ENCODE assay signal across 20 cellular contexts in genomic region chr3:30285188-30286006, GRCh38.
A peak's percentile ranks its signal among the peaks of the same experiment; 100 is the strongest.
DNase-seq lines count a peak whose midpoint lies in the region; ATAC-seq, FAIRE-seq and TF ChIP-seq lines count a peak whose summit lies in the region.
"Had no signal": no experiment of that assay in that cellular context is flagged by ENCODE, and none has a peak within 500 bp of the region (broad histone marks: within the 10 kb centered on the region; RNA-seq: fewer than 3 reads in every experiment).

No MANE protein-coding gene starts in this region.

- H3K4me2 ChIP-seq in IMR-90 (ENCODE audit: low read depth, low read length), result peak overlapping the region; percentile 30; the same call in 1 of the 2 replicates
- peak overlapping the region; percentile 60 for H3K4me2 ChIP-seq in mammary epithelial cell (ENCODE audit: insufficient read depth, low read depth, low read length)

- H4K20me1 ChIP-seq in IMR-90 (ENCODE audit: insufficient read depth, low read length), result no peaks in the 10 kb centered on the region
- H4K20me1 ChIP-seq in mammary epithelial cell (ENCODE audit: insufficient read depth, low read length), result no peaks in the 10 kb centered on the region

- H3K27ac Mint-ChIP-seq in activated CD8-positive, alpha-beta T cell treated with anti-CD3 and anti-CD28 coated beads, Interleukin-2, amount 10 ng/mL, durations not matched to agents 7 days and 5 days, result no peak overlapping the region
- H3K27ac Mint-ChIP-seq: activated CD8-positive, alpha-beta T cell treated with anti-CD3 and anti-CD28 coated beads for 36 hours; IgD-negative memory B cell had no signal

- no peaks in the 10 kb centered on the region for H3K36me3 Mint-ChIP-seq in activated CD8-positive, alpha-beta T cell treated with anti-CD3 and anti-CD28 coated beads, Interleukin-2, amount 10 ng/mL, durations not matched to agents 7 days and 5 days (ENCODE audit: low read depth)
- H3K36me3 Mint-ChIP-seq: IgD-negative memory B cell had no signal

- no peak for ATAC-seq in IMR-90 (ENCODE audit: low read depth)
- ATAC-seq in activated CD8-positive, alpha-beta T cell treated with anti-CD3 and anti-CD28 coated beads, Interleukin-2, amount 10 ng/mL, durations not matched to agents 7 days and 5 days, result no peak
- no peak for ATAC-seq in HG03045 (IDR thresholded peaks at IDR 0.05; ENCODE audit: unreplicated experiment)

- BruUV-seq in IMR-90 (replicated peaks; lab: Mats Ljungman, UMichigan) (no TSS peak), mammary epithelial cell (replicated peaks; lab: Mats Ljungman, UMichigan) (no TSS peak)

- H2BK15ac ChIP-seq in IMR-90 (ENCODE audit: low read depth, low read length), result 0 out of 3 replicates have a peak overlapping the region, but pooled peaks have one; percentile 77

- TF ChIP-seq EP300 in stomach (IDR thresholded peaks at IDR 0.05), result no peak

- peak overlapping the region; percentile 20; the same call in 1 of the 2 replicates for H2BK120ac ChIP-seq in IMR-90 (ENCODE audit: low read depth, low read length)

- TF ChIP-seq POLR2A in IMR-90 (IDR thresholded peaks at IDR 0.05; ENCODE audit: low read depth, low read length) (no peak), stomach (IDR thresholded peaks at IDR 0.05) (no peak)

- H3K4me1 ChIP-seq in IMR-90 (ENCODE audit: control insufficient read depth, insufficient read depth, low read length) (peaks cover 5% of the 10 kb centered on the region), mammary epithelial cell (ENCODE audit: insufficient read depth, low read length) (peaks cover 60% of the 10 kb centered on the region), kidney (ENCODE audit: control insufficient read depth in 1 of 2, insufficient read depth in 1 of 2, low read depth in 1 of 2, low read length in 2 of 2) (peaks cover 0 to 10% of the 10 kb centered on the region in 2 donors), stomach (peaks cover 5 to 37% (median 26%) of the 10 kb centered on the region in 4 donors)

- H3K14ac ChIP-seq in IMR-90 (replicated peaks; ENCODE audit: low read depth, low read length), result no peak overlapping the region

- no peak overlapping the region for H4K5ac ChIP-seq in IMR-90 (ENCODE audit: low read depth, low read length)

- WGBS in IMR-90 (ENCODE audit: extremely low coverage in 2 of 2, insufficient read length in 1 of 2), 2 experiments, result no CpG with 5 or more reads among the region's 5 CpGs
- WGBS in mammary epithelial cell (ENCODE audit: low coverage, missing lambda C conversion rate), result 79% methylated on average over 5 of the region's 5 CpGs
- WGBS in stomach, 5 donors, result 69 to 81% (median 78%) methylated on average over 5 of the region's 5 CpGs

- H3K36me3 ChIP-seq in IMR-90 (ENCODE audit: control insufficient read depth, insufficient read depth, low read length) (no peaks in the 10 kb centered on the region), mammary epithelial cell (ENCODE audit: insufficient read depth, low read length) (no peaks in the 10 kb centered on the region), kidney (ENCODE audit: control insufficient read depth in 1 of 2, insufficient read depth in 2 of 2, low read length in 2 of 2) (no peaks in the 10 kb centered on the region), stomach (no peaks in the 10 kb centered on the region)
- H3K36me3 ChIP-seq: BE2C, ovary had no signal

- no peak for TF ChIP-seq RAD21 in IMR-90 (IDR thresholded peaks at IDR 0.05; ENCODE audit: low read length)

- H3K9me3 Mint-ChIP-seq in activated CD8-positive, alpha-beta T cell treated with anti-CD3 and anti-CD28 coated beads, Interleukin-2, amount 10 ng/mL, durations not matched to agents 7 days and 5 days (ENCODE audit: insufficient read depth), result peaks cover 1% of the 10 kb centered on the region
- H3K9me3 Mint-ChIP-seq: activated CD8-positive, alpha-beta T cell treated with anti-CD3 and anti-CD28 coated beads for 36 hours; IgD-negative memory B cell had no signal

- no peak overlapping the region for H3K18ac ChIP-seq in IMR-90 (ENCODE audit: low read depth, low read length)

- in situ Hi-C loops in IMR-90 (cut with MboI; ENCODE audit: low sequenced_read_pairs), result no loop called here
- in situ Hi-C loops in mammary epithelial cell (cut with MboI; ENCODE audit: low sequenced_read_pairs in 2 of 2), result no loop called here
- in situ Hi-C loops in GM13976 (cut with MboI; ENCODE audit: low sequenced_read_pairs, unreplicated experiment), result no loop called here

- no peak overlapping the region for H2BK20ac ChIP-seq in IMR-90 (ENCODE audit: low read depth, low read length)

- H3K4me3 Mint-ChIP-seq in activated CD8-positive, alpha-beta T cell treated with anti-CD3 and anti-CD28 coated beads, Interleukin-2, amount 10 ng/mL, durations not matched to agents 7 days and 5 days, result no peak overlapping the region
- H3K4me3 Mint-ChIP-seq: activated CD8-positive, alpha-beta T cell treated with anti-CD3 and anti-CD28 coated beads for 36 hours; IgD-negative memory B cell had no signal

- CTCF ChIA-PET in IMR-90 (lab: Yijun Ruan, JAX) (no interaction called here), mammary epithelial cell (lab: Charles Lee; ENCODE audit: low non-redundant PET) (no interaction called here)
- CTCF ChIA-PET in activated CD8-positive, alpha-beta T cell treated with anti-CD3 and anti-CD28 coated beads, Interleukin-2, amount 10 ng/mL, durations not matched to agents 7 days and 5 days (lab: Charles Lee), result interaction anchor here (0.7 to 2.0 kb wide), 5 partner anchors 21 to 408 kb away, joined by 3 to 5 read pairs (median 3); no protein-coding TSS in a partner anchor

- no peak overlapping the region for H2AK9ac ChIP-seq in IMR-90 (replicated peaks; ENCODE audit: low read depth, low read length, poor library complexity)

- no peak overlapping the region for H3K56ac ChIP-seq in IMR-90 (ENCODE audit: extremely low read depth, insufficient read depth, low read length)

- dilution Hi-C loops in IMR-90 (cut with HindIII; ENCODE audit: low sequenced_read_pairs, unreplicated experiment) (no loop called here), mammary epithelial cell (cut with HindIII; ENCODE audit: low sequenced_read_pairs) (no loop called here)

- H3K4me3 ChIP-seq in IMR-90 (ENCODE audit: insufficient read depth, low read depth, low read length), result no peak overlapping the region
- H3K4me3 ChIP-seq in mammary epithelial cell (replicated peaks in 1 of 3; ENCODE audit: insufficient read depth in 1 of 3, low read depth in 2 of 3, low read length in 3 of 3), result no peak overlapping the region
- H3K4me3 ChIP-seq in kidney (ENCODE audit: low read length in 2 of 2), result no peak overlapping the region
- no peak overlapping the region for H3K4me3 ChIP-seq in stomach
- H3K4me3 ChIP-seq: body of pancreas, ovary had no signal

- no peak overlapping the region for H3K27ac ChIP-seq in IMR-90 (ENCODE audit: insufficient read depth, low read length)
- H3K27ac ChIP-seq in mammary epithelial cell (ENCODE audit: insufficient read depth, low read depth, low read length), result peak overlapping the region; percentile 87
- no peak overlapping the region for H3K27ac ChIP-seq in kidney (ENCODE audit: low read depth in 2 of 2, low read length in 2 of 2)
- peak overlapping the region in 4 of 5 donors; percentile 61 to 77 (median 73) for H3K27ac ChIP-seq in stomach
- H3K27ac ChIP-seq: ovary, RWPE1 had no signal

- H4K8ac ChIP-seq in IMR-90 (ENCODE audit: low read depth in 2 of 2, low read length in 2 of 2), result no peak overlapping the region

- intact Hi-C loops in IMR-90 (cut with micrococcal nuclease) (loop anchor here (5.0 kb wide), 2 partner anchors 132 to 322 kb away; partner anchors contain the start of gene TGFBR2), mammary epithelial cell (cut with micrococcal nuclease) (loop anchor here (2.0 to 10.0 kb wide), 4 partner anchors 62 to 342 kb away; partner anchors contain the start of gene TGFBR2), kidney (cut with DNase I) (no loop called here), stomach (cut with DNase I; ENCODE audit: low total_unique reads) (no loop called here)

- no peaks in the 10 kb centered on the region for H3K9me1 ChIP-seq in IMR-90 (ENCODE audit: insufficient read depth, low read length)

- no peak overlapping the region for H2BK5ac ChIP-seq in IMR-90 (ENCODE audit: low read depth, low read length, poor library complexity, severe bottlenecking)

- no peaks in the 10 kb centered on the region for H3K79me1 ChIP-seq in IMR-90 (ENCODE audit: low read depth in 1 of 2, low read length in 2 of 2)

- no peak for DNase-seq in IMR-90
- no peak for DNase-seq in mammary epithelial cell
- no peak for DNase-seq in kidney
- no peak for DNase-seq in stomach
- no peak for DNase-seq in GM13976 (ENCODE audit: low spot score)
- no peak for DNase-seq in activated CD8-positive, alpha-beta memory T cell treated with anti-CD3 and anti-CD28 coated beads, Interleukin-2, amount 50 U/mL, for 4 hours
- DNase-seq in activated CD8-positive, alpha-beta T cell treated with anti-CD3 and anti-CD28 coated beads, Interleukin-2, amount 10 ng/mL, durations not matched to agents 7 days and 5 days, result no peak
- DNase-seq: activated effector memory CD4-positive, alpha-beta T cell treated with Interleukin-2 at 50 U/mL for 16 hours; effector CD4-positive, alpha-beta T cell; glutamatergic neuron; NCI-H1436; NCI-H524 treated with DMSO at 0.1 percent for 48 hours had no signal

- POLR2A ChIA-PET in IMR-90 (lab: Charles Lee; ENCODE audit: unreplicated experiment), result no interaction called here
- POLR2A ChIA-PET in activated CD8-positive, alpha-beta T cell treated with anti-CD3 and anti-CD28 coated beads, Interleukin-2, amount 10 ng/mL, durations not matched to agents 7 days and 5 days (lab: Charles Lee), result no interaction called here

- TF ChIP-seq CTCF in IMR-90 (conservative IDR thresholded peaks at IDR 0.05; ENCODE audit: low read depth, low read length) (no peak), mammary epithelial cell (conservative IDR thresholded peaks at IDR 0.05 in 1 of 2, IDR thresholded peaks at IDR 0.05 in 1 of 2; ENCODE audit: extremely low read depth in 1 of 2, insufficient read depth in 1 of 2, low read depth in 1 of 2, low read length in 2 of 2) (no peak), kidney (IDR thresholded peaks at IDR 0.05; ENCODE audit: borderline replicate concordance, extremely low read depth, insufficient read depth) (no peak), stomach (IDR thresholded peaks at IDR 0.05) (no peak), GM13976 (IDR thresholded peaks at IDR 0.05; ENCODE audit: borderline replicate concordance, control extremely low read depth, extremely low read depth, insufficient read depth, missing control alignments) (no peak)

- H3K9me3 ChIP-seq in IMR-90 (ENCODE audit: control insufficient read depth, insufficient read depth, low read length), result no peaks in the 10 kb centered on the region
- no peaks in the 10 kb centered on the region for H3K9me3 ChIP-seq in mammary epithelial cell (replicated peaks; ENCODE audit: insufficient read depth, low read length)
- H3K9me3 ChIP-seq in kidney (ENCODE audit: control insufficient read depth in 1 of 2, low read length in 2 of 2), result no peaks in the 10 kb centered on the region
- no peaks in the 10 kb centered on the region for H3K9me3 ChIP-seq in stomach
- H3K9me3 ChIP-seq: BE2C, body of pancreas, ovary had no signal

- FAIRE-seq in kidney (lab: Jason Lieb, UNC), result peak; percentile 61
- FAIRE-seq: GM19239 had no signal

- H3K4me1 Mint-ChIP-seq in activated CD8-positive, alpha-beta T cell treated with anti-CD3 and anti-CD28 coated beads, Interleukin-2, amount 10 ng/mL, durations not matched to agents 7 days and 5 days (ENCODE audit: low read depth), result peaks cover 16% of the 10 kb centered on the region

- H3K4ac ChIP-seq in IMR-90 (ENCODE audit: low read depth, low read length), result peak overlapping the region; percentile 73

- no peaks in the 10 kb centered on the region for H3K27me3 Mint-ChIP-seq in activated CD8-positive, alpha-beta T cell treated with anti-CD3 and anti-CD28 coated beads, Interleukin-2, amount 10 ng/mL, durations not matched to agents 7 days and 5 days (ENCODE audit: low read depth)
- H3K27me3 Mint-ChIP-seq: activated CD8-positive, alpha-beta T cell treated with anti-CD3 and anti-CD28 coated beads for 36 hours; IgD-negative memory B cell had no signal

- no peak overlapping the region for H2AK5ac ChIP-seq in IMR-90 (ENCODE audit: low read depth, low read length)

- H3K79me2 ChIP-seq in mammary epithelial cell (ENCODE audit: insufficient read depth, low read length), result no peaks in the 10 kb centered on the region

- H2AFZ ChIP-seq in IMR-90 (replicated peaks; ENCODE audit: low read length, poor library complexity), result no peak overlapping the region
- peak overlapping the region; percentile 55 for H2AFZ ChIP-seq in mammary epithelial cell (ENCODE audit: low read depth, low read length)

- no peak overlapping the region for H3K23ac ChIP-seq in IMR-90 (ENCODE audit: low read depth, low read length)

- no peaks in the 10 kb centered on the region for H3K27me3 ChIP-seq in IMR-90 (ENCODE audit: control insufficient read depth, insufficient read depth, low read length)
- no peaks in the 10 kb centered on the region for H3K27me3 ChIP-seq in mammary epithelial cell (ENCODE audit: insufficient read depth, low read length)
- no peaks in the 10 kb centered on the region for H3K27me3 ChIP-seq in stomach
- H3K27me3 ChIP-seq: BE2C, body of pancreas, ovary had no signal

- H3K9ac ChIP-seq in IMR-90 (ENCODE audit: low read depth, low read length) (no peak overlapping the region), mammary epithelial cell (ENCODE audit: insufficient read depth, low read length) (no peak overlapping the region), kidney (ENCODE audit: low read length in 2 of 2) (no peak overlapping the region)

- H4K91ac ChIP-seq in IMR-90 (ENCODE audit: insufficient read depth, low read depth, low read length), result no peak overlapping the region

Comparison
In these comparisons a context has a peak if more than half of its experiments do, and no peak if none do; other contexts are left out.
1. H3K27ac ChIP-seq: peak in mammary epithelial cell (single experiment) and stomach (4 of 5); none in IMR-90 (single experiment) and kidney (0 of 2).
2. intact Hi-C loops: an anchor here in IMR-90 (5.0 kb wide) and mammary epithelial cell (2.0 to 10.0 kb wide); none called in kidney and stomach.